17 cellular contexts compared by ENCODE assay signal in the genomic region with DNA sequence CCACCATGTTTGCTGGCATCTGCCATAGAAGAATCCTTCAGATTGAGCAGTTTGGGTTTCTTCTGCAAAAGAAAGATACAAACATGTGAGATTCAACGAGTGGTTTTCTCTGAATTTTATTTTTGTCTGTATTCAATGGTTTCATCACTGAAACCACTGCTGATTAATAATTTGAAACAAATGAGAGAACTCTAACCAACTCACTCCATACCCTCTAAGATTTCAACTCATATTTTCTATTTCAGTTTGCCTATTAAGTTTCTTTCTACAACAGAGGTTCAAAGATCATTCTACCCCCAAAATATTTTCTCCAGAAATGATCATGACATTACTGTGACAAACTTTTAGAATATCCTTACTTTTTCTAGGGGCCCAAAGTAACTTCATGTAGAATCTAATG. TPM values are rescaled to one million over a fixed set of nuclear protein-coding genes. Genes with fewer than 3 reads are reported as not detected.
DNase-seq lines count a peak whose midpoint lies in the region; ATAC-seq lines count a peak whose summit lies in the region.
"Had no signal": no experiment of that assay in that cellular context is flagged by ENCODE, and none has a peak within 500 bp of the region (broad histone marks: within the 10 kb centered on the region; RNA-seq: fewer than 3 reads in every experiment).

No MANE protein-coding gene starts in this region.

- intact Hi-C loops in activated naive CD4-positive, alpha-beta T cell treated with anti-CD3 and anti-CD28 coated beads for 36 hours (cut with micrococcal nuclease), result loop anchor here (2.0 kb wide), 1 partner anchor 40 kb away; no protein-coding TSS in a partner anchor
- intact Hi-C loops in activated T-helper 1 cell treated with anti-CD3 and anti-CD28 coated beads, Interleukin-12 subunit alpha, Interleukin-12 subunit beta, Interleukin-2, Interleukin-4 antibody, amounts not matched to agents 30 ng/mL and 10 ng/mL and 1 ng/mL, durations not matched to agents 14 hours and 24 hours and 36 hours (cut with micrococcal nuclease), result no loop called here

- H3K27ac Mint-ChIP-seq in activated naive CD4-positive, alpha-beta T cell treated with anti-CD3 and anti-CD28 coated beads for 36 hours, result peak overlapping the region; percentile 57
- peak overlapping the region; percentile 64 for H3K27ac Mint-ChIP-seq in activated T-helper 1 cell treated with anti-CD3 and anti-CD28 coated beads, Interleukin-12 subunit alpha, Interleukin-12 subunit beta, Interleukin-2, Interleukin-4 antibody, amounts not matched to agents 30 ng/mL and 10 ng/mL and 1 ng/mL, durations not matched to agents 14 hours and 24 hours and 36 hours
- H3K27ac Mint-ChIP-seq in memory B cell, result peak overlapping the region; percentile 45

- no peak for DNase-seq in activated CD4-positive, CD25-positive, alpha-beta regulatory T cell treated with anti-CD3 and anti-CD28 coated beads, Interleukin-2, amount 50 U/mL, for 72 hours
- no peak for DNase-seq in activated naive CD4-positive, alpha-beta T cell treated with anti-CD3 and anti-CD28 coated beads for 36 hours
- no peak for DNase-seq in activated naive CD4-positive, alpha-beta T cell treated with Interleukin-2 at 50 U/mL for 16 hours
- DNase-seq in activated T-helper 1 cell treated with anti-CD3 and anti-CD28 coated beads, Interleukin-12 subunit alpha, Interleukin-12 subunit beta, Interleukin-2, Interleukin-4 antibody, amounts not matched to agents 30 ng/mL and 10 ng/mL and 1 ng/mL, durations not matched to agents 14 hours and 24 hours and 36 hours (ENCODE audit: low spot score), result no peak
- no peak for DNase-seq in memory B cell (ENCODE audit: low spot score in 2 of 2)
- DNase-seq: AML-193, DMS79, KG1, MV-4-11, NCI-H1694 treated with DMSO at 0.1 percent for 48 hours, NCI-H2227 treated with DMSO at 0.1 percent for 48 hours, NCI-H524, PC-3, RPMI8226 had no signal

- H3K4me3 Mint-ChIP-seq in activated naive CD4-positive, alpha-beta T cell treated with anti-CD3 and anti-CD28 coated beads for 36 hours, result no peak overlapping the region
- H3K4me3 Mint-ChIP-seq in activated T-helper 1 cell treated with anti-CD3 and anti-CD28 coated beads, Interleukin-12 subunit alpha, Interleukin-12 subunit beta, Interleukin-2, Interleukin-4 antibody, amounts not matched to agents 30 ng/mL and 10 ng/mL and 1 ng/mL, durations not matched to agents 14 hours and 24 hours and 36 hours, result no peak overlapping the region
- H3K4me3 Mint-ChIP-seq in memory B cell, result no peak overlapping the region

- peaks cover 62% of the 10 kb centered on the region for H3K36me3 Mint-ChIP-seq in activated naive CD4-positive, alpha-beta T cell treated with anti-CD3 and anti-CD28 coated beads for 36 hours (ENCODE audit: low read depth)
- H3K36me3 Mint-ChIP-seq in activated T-helper 1 cell treated with anti-CD3 and anti-CD28 coated beads, Interleukin-12 subunit alpha, Interleukin-12 subunit beta, Interleukin-2, Interleukin-4 antibody, amounts not matched to agents 30 ng/mL and 10 ng/mL and 1 ng/mL, durations not matched to agents 14 hours and 24 hours and 36 hours (ENCODE audit: low read depth), result peaks cover 56% of the 10 kb centered on the region
- peaks cover 45% of the 10 kb centered on the region for H3K36me3 Mint-ChIP-seq in memory B cell

- no peaks in the 10 kb centered on the region for H3K27me3 Mint-ChIP-seq in activated naive CD4-positive, alpha-beta T cell treated with anti-CD3 and anti-CD28 coated beads for 36 hours (ENCODE audit: low read depth)
- H3K27me3 Mint-ChIP-seq in activated T-helper 1 cell treated with anti-CD3 and anti-CD28 coated beads, Interleukin-12 subunit alpha, Interleukin-12 subunit beta, Interleukin-2, Interleukin-4 antibody, amounts not matched to agents 30 ng/mL and 10 ng/mL and 1 ng/mL, durations not matched to agents 14 hours and 24 hours and 36 hours (ENCODE audit: insufficient read depth), result no peaks in the 10 kb centered on the region
- no peaks in the 10 kb centered on the region for H3K27me3 Mint-ChIP-seq in memory B cell

- H3K9me3 Mint-ChIP-seq in activated naive CD4-positive, alpha-beta T cell treated with anti-CD3 and anti-CD28 coated beads for 36 hours, result no peaks in the 10 kb centered on the region
- no peaks in the 10 kb centered on the region for H3K9me3 Mint-ChIP-seq in activated T-helper 1 cell treated with anti-CD3 and anti-CD28 coated beads, Interleukin-12 subunit alpha, Interleukin-12 subunit beta, Interleukin-2, Interleukin-4 antibody, amounts not matched to agents 30 ng/mL and 10 ng/mL and 1 ng/mL, durations not matched to agents 14 hours and 24 hours and 36 hours
- no peaks in the 10 kb centered on the region for H3K9me3 Mint-ChIP-seq in memory B cell

- peaks cover 29% of the 10 kb centered on the region for H3K4me1 Mint-ChIP-seq in activated naive CD4-positive, alpha-beta T cell treated with anti-CD3 and anti-CD28 coated beads for 36 hours (ENCODE audit: low read depth)
- H3K4me1 Mint-ChIP-seq in activated T-helper 1 cell treated with anti-CD3 and anti-CD28 coated beads, Interleukin-12 subunit alpha, Interleukin-12 subunit beta, Interleukin-2, Interleukin-4 antibody, amounts not matched to agents 30 ng/mL and 10 ng/mL and 1 ng/mL, durations not matched to agents 14 hours and 24 hours and 36 hours (ENCODE audit: low read depth), result peaks cover 20% of the 10 kb centered on the region
- peaks cover 2% of the 10 kb centered on the region for H3K4me1 Mint-ChIP-seq in memory B cell

- ATAC-seq in activated CD4-positive, CD25-positive, alpha-beta regulatory T cell treated with anti-CD3 and anti-CD28 coated beads, Interleukin-2, amount 50 U/mL, for 24 hours, result peak; percentile 88 to 91
- ATAC-seq in memory B cell (ENCODE audit: low read depth) (no peak), HG02938 (IDR thresholded peaks at IDR 0.05; ENCODE audit: unreplicated experiment) (no peak), GM21786 (IDR thresholded peaks at IDR 0.05; ENCODE audit: unreplicated experiment) (no peak)
- ATAC-seq: PC-3 had no signal

- CTCF ChIA-PET in activated naive CD4-positive, alpha-beta T cell treated with anti-CD3 and anti-CD28 coated beads for 36 hours (lab: Charles Lee), result interaction anchor here (1.3 to 1.4 kb wide), 2 partner anchors 30 to 39 kb away, joined by 3 to 4 read pairs; partner anchors contain the start of gene MAN2C1

RNA-seq across cellular contexts. Expression of gene MAN2C1, which starts 38.7 kb away (rescaled TPM):
- total RNA-seq in activated naive CD4-positive, alpha-beta T cell treated with anti-CD3 and anti-CD28 coated beads for 36 hours, result 100 to 1,000 TPM; 228 to 247 TPM
- 250 and 254 TPM in 2 replicates for total RNA-seq in activated T-helper 1 cell treated with anti-CD3 and anti-CD28 coated beads, Interleukin-12 subunit alpha, Interleukin-12 subunit beta, Interleukin-2, Interleukin-4 antibody, amounts not matched to agents 30 ng/mL and 10 ng/mL and 1 ng/mL, durations not matched to agents 14 hours and 24 hours and 36 hours

RNA-seq across cellular contexts. Expression of gene SIN3A, which starts 44.4 kb away (rescaled TPM):
- 10 to 100 TPM; 83.6 to 84.7 TPM for total RNA-seq in activated naive CD4-positive, alpha-beta T cell treated with anti-CD3 and anti-CD28 coated beads for 36 hours
- 97.5 and 106 TPM in 2 replicates for total RNA-seq in activated T-helper 1 cell treated with anti-CD3 and anti-CD28 coated beads, Interleukin-12 subunit alpha, Interleukin-12 subunit beta, Interleukin-2, Interleukin-4 antibody, amounts not matched to agents 30 ng/mL and 10 ng/mL and 1 ng/mL, durations not matched to agents 14 hours and 24 hours and 36 hours

Comparison
In these comparisons a context has a peak if more than half of its experiments do, and no peak if none do; other contexts are left out.
1. ATAC-seq: peak in activated CD4-positive, CD25-positive, alpha-beta regulatory T cell treated with anti-CD3 and anti-CD28 coated beads, Interleukin-2, amount 50 U/mL, for 24 hours (2 of 2); none in memory B cell (single experiment), HG02938 (single experiment) and GM21786 (single experiment).
2. Peak in every context shown above with its lines, with median percentiles within 50 percentile points of each other: H3K27ac Mint-ChIP-seq.